ENCODE assay signal across 7 cellular contexts in genomic region chr11:118610220-118610772, GRCh38. TPM values are rescaled to one million over a fixed set of nuclear protein-coding genes. Genes with fewer than 3 reads are reported as not detected.
DNase-seq lines count a peak whose midpoint lies in the region; ATAC-seq lines count a peak whose summit lies in the region.

No MANE protein-coding gene starts in this region.

- H3K27ac ChIP-seq in HUES64 (ENCODE audit: low read depth, low read length), result no peak overlapping the region

- no peak for ATAC-seq in stimulated activated naive CD8-positive, alpha-beta T cell treated with anti-CD3 and anti-CD28 coated beads, Interleukin-15, Interleukin-2, amounts not matched to agents 100 U/mL and 50 U/mL, for 24 hours
- no peak for ATAC-seq in GM19467 (IDR thresholded peaks at IDR 0.05; ENCODE audit: unreplicated experiment)

- H3K36me3 Mint-ChIP-seq in immature natural killer cell, result peaks cover 0 to 3% (median 0%) of the 10 kb centered on the region in 3 donors

- H3K4me3 ChIP-seq in HUES64 (ENCODE audit: low read length), result peak overlapping the region; percentile 45
- peak overlapping the region; percentile 88 for H3K4me3 ChIP-seq in adipocyte (ENCODE audit: low read length)

- H3K27ac Mint-ChIP-seq in immature natural killer cell, result peak overlapping the region in 5 of 6 donors; percentile 61 to 90 (median 75)

- H3K36me3 ChIP-seq in HUES64 (ENCODE audit: insufficient read depth, low read length) (no peaks in the 10 kb centered on the region), adipocyte (ENCODE audit: control insufficient read depth, insufficient read depth, low read length, severe bottlenecking) (peaks cover 20% of the 10 kb centered on the region)

- peaks cover 9 to 21% (median 20%) of the 10 kb centered on the region in 3 donors for H3K27me3 Mint-ChIP-seq in immature natural killer cell (ENCODE audit: low read depth in 3 of 3)

- H3K9ac ChIP-seq in HUES64 (ENCODE audit: low read depth, low read length) (no peak overlapping the region), adipocyte (ENCODE audit: low read length) (peak overlapping the region; percentile 98)

- WGBS in HUES64, result 2% methylated on average over 42 of the region's 42 CpGs

- H3K9me3 ChIP-seq in HUES64 (ENCODE audit: insufficient read depth, low read depth, low read length) (no peaks in the 10 kb centered on the region), adipocyte (ENCODE audit: control insufficient read depth, low read length) (no peaks in the 10 kb centered on the region)

- peaks cover 26 to 27% of the 10 kb centered on the region in 2 donors for H3K4me1 Mint-ChIP-seq in immature natural killer cell

- DNase-seq in adipocyte (ENCODE audit: low read depth) (peak; percentile 16), immature natural killer cell (peak in 1 of 3 donors; percentile 8), ecto neural progenitor cell (ENCODE audit: low spot score) (no peak), NCI-H2196 (lab: John Stamatoyannopoulos, UW; ENCODE audit: unreplicated experiment) (no peak)
- DNase-seq in stimulated activated naive CD8-positive, alpha-beta T cell treated with anti-CD3 and anti-CD28 coated beads, Interleukin-15, Interleukin-2, amounts not matched to agents 100 U/mL and 50 U/mL, for 24 hours, result peak; percentile 30

- peaks cover 61% of the 10 kb centered on the region for H3K27me3 ChIP-seq in HUES64 (ENCODE audit: insufficient read depth, low read length)
- H3K27me3 ChIP-seq in adipocyte (replicated peaks; ENCODE audit: control insufficient read depth, insufficient read depth, low read length), result no peaks in the 10 kb centered on the region

- peak overlapping the region; percentile 81 to 92 (median 82) for H3K4me3 Mint-ChIP-seq in immature natural killer cell

- peaks cover 0 to 1% (median 0%) of the 10 kb centered on the region in 6 donors for H3K9me3 Mint-ChIP-seq in immature natural killer cell

- H3K4me1 ChIP-seq in HUES64 (ENCODE audit: insufficient read depth, low read length), result peaks cover 39% of the 10 kb centered on the region
- H3K4me1 ChIP-seq in adipocyte (ENCODE audit: control insufficient read depth, insufficient read depth, low read length), result peaks cover 59% of the 10 kb centered on the region

RNA-seq across cellular contexts. Expression of gene PHLDB1, which starts 2.9 kb away (rescaled TPM):
- 51.4 TPM for polyA plus RNA-seq in HUES64 (2013, experiment 1 of 2)
- 62.6 TPM for polyA plus RNA-seq in HUES64 (2013, experiment 2 of 2)
- under 1 TPM in 1 of 3 donors, not detected in 2; 0.17 TPM for polyA plus RNA-seq in immature natural killer cell

RNA-seq across cellular contexts. Expression of gene ARCN1, which starts 38.1 kb away (rescaled TPM):
- 103 TPM for polyA plus RNA-seq in HUES64 (2013, experiment 1 of 2)
- polyA plus RNA-seq in HUES64 (2013, experiment 2 of 2), result 113 TPM
- 100 to 1,000 TPM in 2 of 3 donors, 10 to 100 TPM in 1; 99.9 to 164 (median 157) TPM for polyA plus RNA-seq in immature natural killer cell

RNA-seq across cellular contexts. Expression of gene IFT46, which starts 44.6 kb away (rescaled TPM):
- polyA plus RNA-seq in HUES64 (2013, experiment 1 of 2), result 9.0 TPM
- polyA plus RNA-seq in HUES64 (2013, experiment 2 of 2), result 13.6 TPM
- 1 to 10 TPM; 5.9 to 8.1 (median 7.4) TPM for polyA plus RNA-seq in immature natural killer cell

Comparison
In these comparisons a context has a peak if more than half of its experiments do, and no peak if none do; other contexts are left out.
1. DNase-seq: peak in adipocyte (single experiment) and stimulated activated naive CD8-positive, alpha-beta T cell treated with anti-CD3 and anti-CD28 coated beads, Interleukin-15, Interleukin-2, amounts not matched to agents 100 U/mL and 50 U/mL, for 24 hours (single experiment); none in ecto neural progenitor cell (single experiment) and NCI-H2196 (single experiment).